Comparison of ENCODE assay signal across 3 cellular contexts in the genomic region with DNA sequence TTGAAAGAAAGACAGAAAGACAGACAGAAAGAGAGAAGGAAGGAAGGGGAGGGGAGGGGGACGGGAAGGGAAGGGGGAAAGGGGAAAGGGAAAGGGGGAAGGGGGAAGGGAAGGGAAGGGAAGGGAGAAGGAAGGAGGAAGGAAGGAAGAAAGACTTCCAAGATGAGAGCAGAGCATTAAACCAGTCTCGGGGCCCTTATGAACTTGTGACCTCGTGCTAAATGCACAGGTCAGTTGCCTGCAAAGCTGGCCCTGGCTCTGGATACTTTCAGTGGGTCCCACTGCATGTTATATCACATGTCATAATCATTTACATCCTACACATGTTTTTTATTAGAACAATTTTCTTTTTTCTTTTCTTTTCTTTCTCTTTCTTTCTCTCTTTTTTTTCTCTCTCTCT.
TF ChIP-seq lines count a peak whose summit lies in the region.

No MANE protein-coding gene starts in this region.

TF ChIP-seq in SK-N-SH, 30 proteins besides CTCF, POLR2A, EP300 and RAD21 (continued from another document):
- TF ChIP-seq CHD2 (IDR thresholded peaks at IDR 0.05; ENCODE audit: low read length, partially characterized antibody) (no peak), TEAD4 (IDR thresholded peaks at IDR 0.05; ENCODE audit: borderline replicate concordance, insufficient read depth) (no peak)

TF ChIP-seq in SK-N-SH treated with all-trans-retinoic acid at 6 μM for 48 hours, 23 proteins besides CTCF, POLR2A, EP300 and RAD21 (continued from another document):
- TF ChIP-seq ZNF8 (CRISPR knock-in tag; IDR thresholded peaks at IDR 0.05) (no peak), ZNF565 (CRISPR knock-in tag; conservative IDR thresholded peaks at IDR 0.05; ENCODE audit: low read depth) (no peak), PPARA (CRISPR knock-in tag; IDR thresholded peaks at IDR 0.05; ENCODE audit: borderline replicate concordance) (no peak), RARB (CRISPR knock-in tag; IDR thresholded peaks at IDR 0.05) (no peak), BACH2 (CRISPR knock-in tag; IDR thresholded peaks at IDR 0.05; ENCODE audit: borderline replicate concordance) (no peak), GLIS3 (CRISPR knock-in tag; IDR thresholded peaks at IDR 0.05) (no peak), TCF4 (CRISPR knock-in tag; IDR thresholded peaks at IDR 0.05; ENCODE audit: borderline replicate concordance) (no peak), ESRRG (CRISPR knock-in tag; IDR thresholded peaks at IDR 0.05) (no peak), SNAI2 (CRISPR knock-in tag; IDR thresholded peaks at IDR 0.05) (no peak), ZC3H10 (CRISPR knock-in tag; IDR thresholded peaks at IDR 0.05) (no peak), ARNTL (CRISPR knock-in tag; IDR thresholded peaks at IDR 0.05; ENCODE audit: borderline replicate concordance, low read depth) (no peak), ISL1 (CRISPR knock-in tag; IDR thresholded peaks at IDR 0.05) (no peak)
- TF ChIP-seq, protein P1, sequence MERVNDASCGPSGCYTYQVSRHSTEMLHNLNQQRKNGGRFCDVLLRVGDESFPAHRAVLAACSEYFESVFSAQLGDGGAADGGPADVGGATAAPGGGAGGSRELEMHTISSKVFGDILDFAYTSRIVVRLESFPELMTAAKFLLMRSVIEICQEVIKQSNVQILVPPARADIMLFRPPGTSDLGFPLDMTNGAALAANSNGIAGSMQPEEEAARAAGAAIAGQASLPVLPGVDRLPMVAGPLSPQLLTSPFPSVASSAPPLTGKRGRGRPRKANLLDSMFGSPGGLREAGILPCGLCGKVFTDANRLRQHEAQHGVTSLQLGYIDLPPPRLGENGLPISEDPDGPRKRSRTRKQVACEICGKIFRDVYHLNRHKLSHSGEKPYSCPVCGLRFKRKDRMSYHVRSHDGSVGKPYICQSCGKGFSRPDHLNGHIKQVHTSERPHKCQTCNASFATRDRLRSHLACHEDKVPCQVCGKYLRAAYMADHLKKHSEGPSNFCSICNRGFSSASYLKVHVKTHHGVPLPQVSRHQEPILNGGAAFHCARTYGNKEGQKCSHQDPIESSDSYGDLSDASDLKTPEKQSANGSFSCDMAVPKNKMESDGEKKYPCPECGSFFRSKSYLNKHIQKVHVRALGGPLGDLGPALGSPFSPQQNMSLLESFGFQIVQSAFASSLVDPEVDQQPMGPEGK (CRISPR knock-in tag; IDR thresholded peaks at IDR 0.05; ENCODE audit: borderline replicate concordance): no peak
- TF ChIP-seq, protein P2, sequence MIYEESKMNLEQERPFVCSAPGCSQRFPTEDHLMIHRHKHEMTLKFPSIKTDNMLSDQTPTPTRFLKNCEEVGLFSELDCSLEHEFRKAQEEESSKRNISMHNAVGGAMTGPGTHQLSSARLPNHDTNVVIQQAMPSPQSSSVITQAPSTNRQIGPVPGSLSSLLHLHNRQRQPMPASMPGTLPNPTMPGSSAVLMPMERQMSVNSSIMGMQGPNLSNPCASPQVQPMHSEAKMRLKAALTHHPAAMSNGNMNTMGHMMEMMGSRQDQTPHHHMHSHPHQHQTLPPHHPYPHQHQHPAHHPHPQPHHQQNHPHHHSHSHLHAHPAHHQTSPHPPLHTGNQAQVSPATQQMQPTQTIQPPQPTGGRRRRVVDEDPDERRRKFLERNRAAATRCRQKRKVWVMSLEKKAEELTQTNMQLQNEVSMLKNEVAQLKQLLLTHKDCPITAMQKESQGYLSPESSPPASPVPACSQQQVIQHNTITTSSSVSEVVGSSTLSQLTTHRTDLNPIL (CRISPR knock-in tag; IDR thresholded peaks at IDR 0.05; ENCODE audit: low read depth): no peak
- TF ChIP-seq, protein P3, sequence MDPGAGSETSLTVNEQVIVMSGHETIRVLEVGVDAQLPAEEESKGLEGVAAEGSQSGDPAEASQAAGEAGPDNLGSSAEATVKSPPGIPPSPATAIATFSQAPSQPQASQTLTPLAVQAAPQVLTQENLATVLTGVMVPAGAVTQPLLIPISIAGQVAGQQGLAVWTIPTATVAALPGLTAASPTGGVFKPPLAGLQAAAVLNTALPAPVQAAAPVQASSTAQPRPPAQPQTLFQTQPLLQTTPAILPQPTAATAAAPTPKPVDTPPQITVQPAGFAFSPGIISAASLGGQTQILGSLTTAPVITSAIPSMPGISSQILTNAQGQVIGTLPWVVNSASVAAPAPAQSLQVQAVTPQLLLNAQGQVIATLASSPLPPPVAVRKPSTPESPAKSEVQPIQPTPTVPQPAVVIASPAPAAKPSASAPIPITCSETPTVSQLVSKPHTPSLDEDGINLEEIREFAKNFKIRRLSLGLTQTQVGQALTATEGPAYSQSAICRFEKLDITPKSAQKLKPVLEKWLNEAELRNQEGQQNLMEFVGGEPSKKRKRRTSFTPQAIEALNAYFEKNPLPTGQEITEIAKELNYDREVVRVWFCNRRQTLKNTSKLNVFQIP (CRISPR knock-in tag; IDR thresholded peaks at IDR 0.05; ENCODE audit: borderline replicate concordance, low read depth): no peak
- TF ChIP-seq, protein P4, sequence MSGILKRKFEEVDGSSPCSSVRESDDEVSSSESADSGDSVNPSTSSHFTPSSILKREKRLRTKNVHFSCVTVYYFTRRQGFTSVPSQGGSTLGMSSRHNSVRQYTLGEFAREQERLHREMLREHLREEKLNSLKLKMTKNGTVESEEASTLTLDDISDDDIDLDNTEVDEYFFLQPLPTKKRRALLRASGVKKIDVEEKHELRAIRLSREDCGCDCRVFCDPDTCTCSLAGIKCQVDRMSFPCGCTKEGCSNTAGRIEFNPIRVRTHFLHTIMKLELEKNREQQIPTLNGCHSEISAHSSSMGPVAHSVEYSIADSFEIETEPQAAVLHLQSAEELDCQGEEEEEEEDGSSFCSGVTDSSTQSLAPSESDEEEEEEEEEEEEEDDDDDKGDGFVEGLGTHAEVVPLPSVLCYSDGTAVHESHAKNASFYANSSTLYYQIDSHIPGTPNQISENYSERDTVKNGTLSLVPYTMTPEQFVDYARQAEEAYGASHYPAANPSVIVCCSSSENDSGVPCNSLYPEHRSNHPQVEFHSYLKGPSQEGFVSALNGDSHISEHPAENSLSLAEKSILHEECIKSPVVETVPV (CRISPR knock-in tag; IDR thresholded peaks at IDR 0.05): no peak
TF ChIP-seq in SK-N-SH treated with all-trans-retinoic acid at 6 μM for 48 hours: peak in this region for 0.

TF ChIP-seq in HepG2, 621 proteins besides CTCF, POLR2A, EP300 and RAD21 (continued from another document):
- TF ChIP-seq NFYB (CRISPR knock-in tag; IDR thresholded peaks at IDR 0.05) (no peak), HNRNPK (IDR thresholded peaks at IDR 0.05; ENCODE audit: low read depth, low read length, poor library complexity, severe bottlenecking) (peak; percentile 96), PCBP1 (IDR thresholded peaks at IDR 0.05; ENCODE audit: borderline replicate concordance, low read depth, low read length) (0 out of 2 replicates have a peak, but pooled peaks have one; percentile 67), PCBP2 (optimal IDR thresholded peaks at IDR 0.05; ENCODE audit: low read depth, low read length, poor library complexity, severe bottlenecking) (peak; percentile 86), EHMT2 (IDR thresholded peaks at IDR 0.05; ENCODE audit: borderline replicate concordance, low read depth, low read length) (no peak), TBL1XR1 (IDR thresholded peaks at IDR 0.05; ENCODE audit: borderline replicate concordance, low read length, partially characterized antibody) (no peak)
